Comparison of ENCODE assay signal across 2 cellular contexts in genomic region chrX:134000260-134001245, GRCh38.
TF ChIP-seq lines count a peak whose summit lies in the region.

No MANE protein-coding gene starts in this region.

TF ChIP-seq in liver, 16 proteins besides CTCF, POLR2A, EP300 and RAD21:
- no peak for TF ChIP-seq HNF4G (IDR thresholded peaks at IDR 0.05)
- no peak for TF ChIP-seq ZBTB33 (IDR thresholded peaks at IDR 0.05)
- TF ChIP-seq HNF4A (conservative IDR thresholded peaks at IDR 0.05), result peak in 1 of 2 donors; percentile 10
- TF ChIP-seq JUND (IDR thresholded peaks at IDR 0.05), result no peak
- no peak for TF ChIP-seq FOXA1 (IDR thresholded peaks at IDR 0.05)
- TF ChIP-seq SP1 (IDR thresholded peaks at IDR 0.05), result no peak
- TF ChIP-seq RXRA (IDR thresholded peaks at IDR 0.05), result peak; percentile 13 to 21
- TF ChIP-seq, protein P1, sequence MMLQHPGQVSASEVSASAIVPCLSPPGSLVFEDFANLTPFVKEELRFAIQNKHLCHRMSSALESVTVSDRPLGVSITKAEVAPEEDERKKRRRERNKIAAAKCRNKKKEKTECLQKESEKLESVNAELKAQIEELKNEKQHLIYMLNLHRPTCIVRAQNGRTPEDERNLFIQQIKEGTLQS (IDR thresholded peaks at IDR 0.05), result no peak

TF ChIP-seq in HepG2, 621 proteins besides CTCF, POLR2A, EP300 and RAD21:
- no peak for TF ChIP-seq GATAD2A (CRISPR knock-in tag; IDR thresholded peaks at IDR 0.05)
- no peak for TF ChIP-seq ZBTB1 (CRISPR knock-in tag; IDR thresholded peaks at IDR 0.05; ENCODE audit: borderline replicate concordance)
- TF ChIP-seq, protein P2, sequence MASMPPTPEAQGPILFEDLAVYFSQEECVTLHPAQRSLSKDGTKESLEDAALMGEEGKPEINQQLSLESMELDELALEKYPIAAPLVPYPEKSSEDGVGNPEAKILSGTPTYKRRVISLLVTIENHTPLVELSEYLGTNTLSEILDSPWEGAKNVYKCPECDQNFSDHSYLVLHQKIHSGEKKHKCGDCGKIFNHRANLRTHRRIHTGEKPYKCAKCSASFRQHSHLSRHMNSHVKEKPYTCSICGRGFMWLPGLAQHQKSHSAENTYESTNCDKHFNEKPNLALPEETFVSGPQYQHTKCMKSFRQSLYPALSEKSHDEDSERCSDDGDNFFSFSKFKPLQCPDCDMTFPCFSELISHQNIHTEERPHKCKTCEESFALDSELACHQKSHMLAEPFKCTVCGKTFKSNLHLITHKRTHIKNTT (CRISPR knock-in tag; IDR thresholded peaks at IDR 0.05), result no peak
- TF ChIP-seq ZNF598 (CRISPR knock-in tag; IDR thresholded peaks at IDR 0.05; ENCODE audit: borderline replicate concordance), result no peak
- no peak for TF ChIP-seq SRF (IDR thresholded peaks at IDR 0.05; ENCODE audit: low read depth, low read length)
- TF ChIP-seq SPEN (CRISPR knock-in tag; IDR thresholded peaks at IDR 0.05; ENCODE audit: low read depth), result no peak
- TF ChIP-seq ZNF879 (CRISPR knock-in tag; IDR thresholded peaks at IDR 0.05), result no peak
- no peak for TF ChIP-seq FOXP1 (IDR thresholded peaks at IDR 0.05)
- TF ChIP-seq FOXP1 (CRISPR knock-in tag; IDR thresholded peaks at IDR 0.05), result no peak
- TF ChIP-seq, protein P3, sequence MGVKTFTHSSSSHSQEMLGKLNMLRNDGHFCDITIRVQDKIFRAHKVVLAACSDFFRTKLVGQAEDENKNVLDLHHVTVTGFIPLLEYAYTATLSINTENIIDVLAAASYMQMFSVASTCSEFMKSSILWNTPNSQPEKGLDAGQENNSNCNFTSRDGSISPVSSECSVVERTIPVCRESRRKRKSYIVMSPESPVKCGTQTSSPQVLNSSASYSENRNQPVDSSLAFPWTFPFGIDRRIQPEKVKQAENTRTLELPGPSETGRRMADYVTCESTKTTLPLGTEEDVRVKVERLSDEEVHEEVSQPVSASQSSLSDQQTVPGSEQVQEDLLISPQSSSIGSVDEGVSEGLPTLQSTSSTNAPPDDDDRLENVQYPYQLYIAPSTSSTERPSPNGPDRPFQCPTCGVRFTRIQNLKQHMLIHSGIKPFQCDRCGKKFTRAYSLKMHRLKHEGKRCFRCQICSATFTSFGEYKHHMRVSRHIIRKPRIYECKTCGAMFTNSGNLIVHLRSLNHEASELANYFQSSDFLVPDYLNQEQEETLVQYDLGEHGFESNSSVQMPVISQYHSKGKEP (CRISPR knock-in tag; IDR thresholded peaks at IDR 0.05), result no peak
- TF ChIP-seq, protein P4, sequence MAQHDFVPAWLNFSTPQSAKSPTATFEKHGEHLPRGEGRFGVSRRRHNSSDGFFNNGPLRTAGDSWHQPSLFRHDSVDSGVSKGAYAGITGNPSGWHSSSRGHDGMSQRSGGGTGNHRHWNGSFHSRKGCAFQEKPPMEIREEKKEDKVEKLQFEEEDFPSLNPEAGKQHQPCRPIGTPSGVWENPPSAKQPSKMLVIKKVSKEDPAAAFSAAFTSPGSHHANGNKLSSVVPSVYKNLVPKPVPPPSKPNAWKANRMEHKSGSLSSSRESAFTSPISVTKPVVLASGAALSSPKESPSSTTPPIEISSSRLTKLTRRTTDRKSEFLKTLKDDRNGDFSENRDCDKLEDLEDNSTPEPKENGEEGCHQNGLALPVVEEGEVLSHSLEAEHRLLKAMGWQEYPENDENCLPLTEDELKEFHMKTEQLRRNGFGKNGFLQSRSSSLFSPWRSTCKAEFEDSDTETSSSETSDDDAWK (CRISPR knock-in tag; IDR thresholded peaks at IDR 0.05), result no peak
- no peak for TF ChIP-seq MIXL1 (CRISPR knock-in tag; IDR thresholded peaks at IDR 0.05)
- no peak for TF ChIP-seq ZSCAN12 (CRISPR knock-in tag; IDR thresholded peaks at IDR 0.05)
- no peak for TF ChIP-seq ZNF772 (CRISPR knock-in tag; IDR thresholded peaks at IDR 0.05)
- TF ChIP-seq HINFP (CRISPR knock-in tag; IDR thresholded peaks at IDR 0.05; ENCODE audit: low read depth), result no peak
- TF ChIP-seq, protein P5, sequence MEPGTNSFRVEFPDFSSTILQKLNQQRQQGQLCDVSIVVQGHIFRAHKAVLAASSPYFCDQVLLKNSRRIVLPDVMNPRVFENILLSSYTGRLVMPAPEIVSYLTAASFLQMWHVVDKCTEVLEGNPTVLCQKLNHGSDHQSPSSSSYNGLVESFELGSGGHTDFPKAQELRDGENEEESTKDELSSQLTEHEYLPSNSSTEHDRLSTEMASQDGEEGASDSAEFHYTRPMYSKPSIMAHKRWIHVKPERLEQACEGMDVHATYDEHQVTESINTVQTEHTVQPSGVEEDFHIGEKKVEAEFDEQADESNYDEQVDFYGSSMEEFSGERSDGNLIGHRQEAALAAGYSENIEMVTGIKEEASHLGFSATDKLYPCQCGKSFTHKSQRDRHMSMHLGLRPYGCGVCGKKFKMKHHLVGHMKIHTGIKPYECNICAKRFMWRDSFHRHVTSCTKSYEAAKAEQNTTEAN (CRISPR knock-in tag; conservative IDR thresholded peaks at IDR 0.05), result no peak
- no peak for TF ChIP-seq FOXM1 (CRISPR knock-in tag; IDR thresholded peaks at IDR 0.05)
- TF ChIP-seq ZNF607 (CRISPR knock-in tag; IDR thresholded peaks at IDR 0.05; ENCODE audit: borderline replicate concordance), result no peak
- TF ChIP-seq ZFP91 (CRISPR knock-in tag; IDR thresholded peaks at IDR 0.05; ENCODE audit: borderline replicate concordance), result no peak
- TF ChIP-seq, protein P6, sequence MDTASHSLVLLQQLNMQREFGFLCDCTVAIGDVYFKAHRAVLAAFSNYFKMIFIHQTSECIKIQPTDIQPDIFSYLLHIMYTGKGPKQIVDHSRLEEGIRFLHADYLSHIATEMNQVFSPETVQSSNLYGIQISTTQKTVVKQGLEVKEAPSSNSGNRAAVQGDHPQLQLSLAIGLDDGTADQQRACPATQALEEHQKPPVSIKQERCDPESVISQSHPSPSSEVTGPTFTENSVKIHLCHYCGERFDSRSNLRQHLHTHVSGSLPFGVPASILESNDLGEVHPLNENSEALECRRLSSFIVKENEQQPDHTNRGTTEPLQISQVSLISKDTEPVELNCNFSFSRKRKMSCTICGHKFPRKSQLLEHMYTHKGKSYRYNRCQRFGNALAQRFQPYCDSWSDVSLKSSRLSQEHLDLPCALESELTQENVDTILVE (CRISPR knock-in tag; IDR thresholded peaks at IDR 0.05), result no peak
